In genomic region chr5:871596-872298, GRCh38 we compare ENCODE assay signal across 23 cellular contexts. TPM values are rescaled to one million over a fixed set of nuclear protein-coding genes. Genes with fewer than 3 reads are reported as not detected.
DNase-seq lines count a peak whose midpoint lies in the region; ATAC-seq, FAIRE-seq and TF ChIP-seq lines count a peak whose summit lies in the region.
"Had no signal": no experiment of that assay in that cellular context is flagged by ENCODE, and none has a peak within 500 bp of the region (broad histone marks: within the 10 kb centered on the region; RNA-seq: fewer than 3 reads in every experiment).

No MANE protein-coding gene starts in this region.

- dilution Hi-C loops in endothelial cell of umbilical vein (cut with MboI; ENCODE audit: extremely low pct_ligation_motif_present, low sequenced_read_pairs) = no loop called here

- no peak overlapping the region for H3K9ac ChIP-seq in K562 (ENCODE audit: insufficient read depth in 1 of 2, low read depth in 2 of 2, low read length in 2 of 2)
- no peak overlapping the region for H3K9ac ChIP-seq in endothelial cell of umbilical vein (replicated peaks; ENCODE audit: extremely low read depth, insufficient read depth, low read length)

- no peaks in the 10 kb centered on the region for H3K9me3 ChIP-seq in K562 (replicated peaks; ENCODE audit: control insufficient read depth, insufficient read depth, low read depth, low read length)
- no peaks in the 10 kb centered on the region for H3K9me3 ChIP-seq in endothelial cell of umbilical vein (replicated peaks; ENCODE audit: control insufficient read depth, insufficient read depth, low read length)
- H3K9me3 ChIP-seq: BE2C had no signal

- H3K4me3 ChIP-seq in K562 = no peak overlapping the region
- H3K4me3 ChIP-seq in endothelial cell of umbilical vein (replicated peaks in 1 of 3; ENCODE audit: insufficient read depth in 1 of 3, low read depth in 1 of 3, low read length in 3 of 3) = no peak overlapping the region
- H3K4me3 ChIP-seq: GM12878 had no signal

- H3K4me2 ChIP-seq in K562 (ENCODE audit: insufficient read depth, low read length) (no peak overlapping the region), endothelial cell of umbilical vein (ENCODE audit: insufficient read depth, low read length) (peak overlapping the region; percentile 35)

- H3K27ac ChIP-seq in K562 (ENCODE audit: extremely low read depth, low read depth, low read length) = no peak overlapping the region
- H3K27ac ChIP-seq in endothelial cell of umbilical vein (ENCODE audit: insufficient read depth, low read depth, low read length) = no peak overlapping the region

- ATAC-seq in K562 (no peak), HG03108 (IDR thresholded peaks at IDR 0.05; ENCODE audit: unreplicated experiment) (no peak)
- ATAC-seq: GM12878, HCT116 had no signal

- H3K36me3 Mint-ChIP-seq in nephron progenitor cell (ENCODE audit: low read depth) = peaks cover 78% of the 10 kb centered on the region

- TF ChIP-seq POLR2A in K562 (conservative IDR thresholded peaks at IDR 0.05) = no peak
- TF ChIP-seq POLR2A in endothelial cell of umbilical vein (IDR thresholded peaks at IDR 0.05; ENCODE audit: low read depth, low read length) = no peak

- BruUV-seq in K562 (replicated peaks; lab: Mats Ljungman, UMichigan) (no TSS peak), endothelial cell of umbilical vein (replicated peaks; lab: Mats Ljungman, UMichigan) (no TSS peak)

- H3K36me3 ChIP-seq in K562 (ENCODE audit: control insufficient read depth, insufficient read depth, low read length) (peaks cover 97% of the 10 kb centered on the region), endothelial cell of umbilical vein (ENCODE audit: control insufficient read depth in 2 of 2, extremely low read depth in 1 of 2, insufficient read depth in 2 of 2, low read length in 2 of 2) (peaks cover 14 to 58% of the 10 kb centered on the region in 2 experiments)

- FAIRE-seq in K562 (lab: Jason Lieb, UNC) = no peak
- FAIRE-seq in endothelial cell of umbilical vein (lab: Jason Lieb, UNC) = no peak
- FAIRE-seq: A204.1, GM12878, HTR-8/SVneo had no signal

- no peaks in the 10 kb centered on the region for H3K9me3 Mint-ChIP-seq in nephron progenitor cell
- H3K9me3 Mint-ChIP-seq: CD8-positive, alpha-beta memory T cell; HFFc6 had no signal

- intact Hi-C loops in K562 (cut with micrococcal nuclease) (no loop called here), endothelial cell of umbilical vein (cut with micrococcal nuclease) (loop anchor here (2.0 kb wide), 1 partner anchor 21 kb away; the partner anchor contains the start of genes BRD9 and TRIP13)

- H3K27me3 Mint-ChIP-seq in nephron progenitor cell (ENCODE audit: low read depth, poor library complexity) = no peaks in the 10 kb centered on the region
- H3K27me3 Mint-ChIP-seq: CD4-positive, CD25-positive, alpha-beta regulatory T cell; CD8-positive, alpha-beta memory T cell had no signal

- peak overlapping the region; percentile 94 for H3K27ac Mint-ChIP-seq in nephron progenitor cell
- H3K27ac Mint-ChIP-seq: HFFc6 had no signal

- 94% methylated on average over 26 of the region's 29 CpGs for WGBS in K562 (ENCODE audit: insufficient coverage, low coverage, missing lambda C conversion rate)

- H4K20me1 ChIP-seq in K562 (replicated peaks; ENCODE audit: control insufficient read depth, insufficient read depth, low read length) = peaks cover 9% of the 10 kb centered on the region
- H4K20me1 ChIP-seq in endothelial cell of umbilical vein (replicated peaks; ENCODE audit: control insufficient read depth, extremely low read depth, insufficient read depth, low read length) = no peaks in the 10 kb centered on the region

- H3K79me2 ChIP-seq in K562 (ENCODE audit: control insufficient read depth, insufficient read depth, low read length) (peaks cover 4% of the 10 kb centered on the region; the same call in 2 of the 3 replicates), endothelial cell of umbilical vein (ENCODE audit: control insufficient read depth, insufficient read depth, low read length) (no peaks in the 10 kb centered on the region)

- H3K9me1 ChIP-seq in K562 (ENCODE audit: control insufficient read depth, insufficient read depth, low read length) (no peaks in the 10 kb centered on the region), endothelial cell of umbilical vein (replicated peaks; ENCODE audit: control insufficient read depth, extremely low read depth, insufficient read depth, low read length) (no peaks in the 10 kb centered on the region)

- TF ChIP-seq RAD21 in K562 (CRISPR knock-in tag; conservative IDR thresholded peaks at IDR 0.05 in 1 of 2, IDR thresholded peaks at IDR 0.05 in 1 of 2) = no peak

- TF ChIP-seq CTCF in K562 (IDR thresholded peaks at IDR 0.05 in 2 of 3, conservative IDR thresholded peaks at IDR 0.05 in 1 of 3; ENCODE audit: insufficient read depth in 2 of 3, low read depth in 1 of 3, low read length in 3 of 3) = no peak
- no peak for TF ChIP-seq CTCF in endothelial cell of umbilical vein (IDR thresholded peaks at IDR 0.05; ENCODE audit: extremely low read depth in 1 of 2, insufficient read depth in 1 of 2, low read depth in 1 of 2, low read length in 2 of 2)
- TF ChIP-seq CTCF in nephron progenitor cell (IDR thresholded peaks at IDR 0.05) = no peak

- POLR2A ChIA-PET in K562 (lab: Yijun Ruan, JAX) = no interaction called here
- POLR2A ChIA-PET in endothelial cell of umbilical vein (lab: Charles Lee) = no interaction called here

- H3K4me1 ChIP-seq in K562 (replicated peaks in 1 of 2; ENCODE audit: control insufficient read depth in 2 of 2, insufficient read depth in 2 of 2, low read length in 2 of 2) (peaks cover 0 to 5% of the 10 kb centered on the region in 2 experiments; a peak in 2 of 5 replicates), endothelial cell of umbilical vein (ENCODE audit: control insufficient read depth, extremely low read depth, insufficient read depth, low read length) (peaks cover 18% of the 10 kb centered on the region)
- H3K4me1 ChIP-seq: BE2C had no signal

- in situ Hi-C loops in K562 (cut with MboI) = no loop called here

- peaks cover 15% of the 10 kb centered on the region for H3K4me1 Mint-ChIP-seq in nephron progenitor cell

- H2AFZ ChIP-seq in K562 (ENCODE audit: low read depth, low read length) (no peak overlapping the region), endothelial cell of umbilical vein (ENCODE audit: low read depth, low read length) (no peak overlapping the region)

- no peak overlapping the region for H3K4me3 Mint-ChIP-seq in nephron progenitor cell
- H3K4me3 Mint-ChIP-seq: CD4-positive, CD25-positive, alpha-beta regulatory T cell; CD8-positive, alpha-beta memory T cell; HFFc6 had no signal

- H3K27me3 ChIP-seq in K562 (ENCODE audit: control insufficient read depth in 2 of 2, insufficient read depth in 2 of 2, low read length in 2 of 2) = no peaks in the 10 kb centered on the region
- no peaks in the 10 kb centered on the region for H3K27me3 ChIP-seq in endothelial cell of umbilical vein (ENCODE audit: control insufficient read depth in 2 of 2, insufficient read depth in 2 of 2, low read length in 2 of 2)
- H3K27me3 ChIP-seq: BE2C had no signal

- CTCF ChIA-PET in K562 (lab: Yijun Ruan, JAX; ENCODE audit: low intra/inter-chr PET ratio) (no interaction called here), endothelial cell of umbilical vein (lab: Charles Lee) (interaction anchor here (1.3 to 2.2 kb wide), 2 partner anchors 9 to 202 kb away, joined by 3 to 7 read pairs; no protein-coding TSS in a partner anchor)

- no peak for TF ChIP-seq EP300 in K562 (IDR thresholded peaks at IDR 0.05; ENCODE audit: low read length)

- no peak for DNase-seq in K562 (ENCODE audit: extremely low read depth in 1 of 4, low spot score in 3 of 4)
- DNase-seq in endothelial cell of umbilical vein (ENCODE audit: low read depth, low spot score) = no peak
- no peak for DNase-seq in nephron progenitor cell
- DNase-seq in NCI-H1436 treated with DMSO at 0.1 percent for 48 hours (lab: John Stamatoyannopoulos, UW) = no peak
- DNase-seq in retina = no peak
- DNase-seq: ACHN; BE2C; C1 segment of cervical spinal cord; CD4-positive, CD25-positive, alpha-beta regulatory T cell; CD8-positive, alpha-beta memory T cell; COR-L47; DMS 273 treated with DMSO at 0.1 percent for 48 hours; DMS53; DND-41; EL; GOT3; H7; HFFc6 had no signal

RNA-seq across cellular contexts. Expression of gene BRD9, which starts 20.9 kb away (rescaled TPM):
- 217 and 274 TPM in 2 replicates for total RNA-seq in K562 (2011; cell fraction: chromatin; rRNA removed; ENCODE audit: low replicate concordance)
- 94.6 and 102 TPM in 2 replicates for total RNA-seq in K562 (2011; cell fraction: nucleolus; rRNA removed)
- total RNA-seq in K562 (2011; cell fraction: nucleoplasm; rRNA removed) = 114 and 119 TPM in 2 replicates
- 52.8 and 58.5 TPM in 2 replicates for total RNA-seq in K562 (2014; rRNA removed)
- 37.9 and 39.5 TPM in 2 replicates for total RNA-seq in K562 (2014; rRNA removed; fragmentation: Illumina TruSeq; extraction: Trizol)
- total RNA-seq in K562 (2015; rRNA removed; fragmentation: Illumina TruSeq; extraction: Trizol) = 43.1 and 44.9 TPM in 2 replicates
- 62.3 and 68.7 TPM in 2 replicates for total RNA-seq in K562 (2021)
- polyA plus RNA-seq in K562 (2011; rRNA removed) = 17.3 and 18.0 TPM in 2 replicates
- 14.1 and 18.3 TPM in 2 replicates for polyA plus RNA-seq in K562 (2011; cell fraction: cytosol; rRNA removed)
- polyA plus RNA-seq in K562 (2011; cell fraction: nucleus; rRNA removed) = 96.2 and 143 TPM in 2 replicates
- polyA plus RNA-seq in K562 (2012) = 36.5 and 41.6 TPM in 2 replicates
- 49.7 and 54.7 TPM in 2 replicates for polyA plus RNA-seq in K562 (2014; fragmentation: Illumina TruSeq; extraction: Trizol)
- polyA plus RNA-seq in K562 (2014; fragmentation: Nextera tagmentation; extraction: Ambion mirVana) = 1 to 10 TPM; 2.4 to 3.7 TPM
- 51.8 and 56.4 TPM in 2 replicates for polyA plus RNA-seq in K562 (2014; rRNA removed)
- polyA minus RNA-seq in K562 (2011; rRNA and poly(A)+ RNA removed) = 23.4 and 26.6 TPM in 2 replicates
- polyA minus RNA-seq in K562 (2011; cell fraction: cytosol; rRNA and poly(A)+ RNA removed) = 16.0 and 18.9 TPM in 2 replicates
- 54.1 and 62.2 TPM in 2 replicates for polyA minus RNA-seq in K562 (2011; cell fraction: nucleus; rRNA and poly(A)+ RNA removed)
- 58.5 and 67.6 TPM in 2 replicates for total RNA-seq in endothelial cell of umbilical vein
- 14.7 and 17.6 TPM in 2 replicates for polyA plus RNA-seq in endothelial cell of umbilical vein
- polyA plus RNA-seq in endothelial cell of umbilical vein (2011; cell fraction: cytosol; rRNA removed) = 16.4 and 17.2 TPM in 2 replicates
- 75.4 and 76.8 TPM in 2 replicates for polyA plus RNA-seq in endothelial cell of umbilical vein (2011; cell fraction: nucleus; rRNA removed)
- 32.8 and 37.0 TPM in 2 replicates for polyA plus RNA-seq in endothelial cell of umbilical vein (2012)
- polyA minus RNA-seq in endothelial cell of umbilical vein = 24.6 and 29.8 TPM in 2 replicates
- 27.5 TPM for polyA minus RNA-seq in endothelial cell of umbilical vein (2011; cell fraction: cytosol; rRNA and poly(A)+ RNA removed)
- polyA minus RNA-seq in endothelial cell of umbilical vein (2011; cell fraction: nucleus; rRNA and poly(A)+ RNA removed) = 35.2 and 41.8 TPM in 2 replicates

RNA-seq across cellular contexts. Expression of gene TRIP13, which starts 20.9 kb away (rescaled TPM):
- 80.8 and 99.7 TPM in 2 replicates for total RNA-seq in K562 (2011; cell fraction: chromatin; rRNA removed; ENCODE audit: low replicate concordance)
- total RNA-seq in K562 (2011; cell fraction: nucleolus; rRNA removed) = 42.2 and 50.7 TPM in 2 replicates
- total RNA-seq in K562 (2011; cell fraction: nucleoplasm; rRNA removed) = 38.0 and 41.1 TPM in 2 replicates
- total RNA-seq in K562 (2014; rRNA removed) = 48.2 and 68.7 TPM in 2 replicates
- 55.2 and 56.8 TPM in 2 replicates for total RNA-seq in K562 (2014; rRNA removed; fragmentation: Illumina TruSeq; extraction: Trizol)
- total RNA-seq in K562 (2015; rRNA removed; fragmentation: Illumina TruSeq; extraction: Trizol) = 45.1 and 50.8 TPM in 2 replicates
- 50.0 and 53.2 TPM in 2 replicates for total RNA-seq in K562 (2021)
- polyA plus RNA-seq in K562 (2011; rRNA removed) = 93.2 and 116 TPM in 2 replicates
- polyA plus RNA-seq in K562 (2011; cell fraction: cytosol; rRNA removed) = 35.6 and 39.2 TPM in 2 replicates
- 107 and 115 TPM in 2 replicates for polyA plus RNA-seq in K562 (2011; cell fraction: nucleus; rRNA removed)
- polyA plus RNA-seq in K562 (2012) = 39.7 and 46.2 TPM in 2 replicates
- polyA plus RNA-seq in K562 (2014; fragmentation: Illumina TruSeq; extraction: Trizol) = 62.6 and 73.0 TPM in 2 replicates
- 10 to 100 TPM; 24.1 to 28.9 TPM for polyA plus RNA-seq in K562 (2014; fragmentation: Nextera tagmentation; extraction: Ambion mirVana)
- polyA plus RNA-seq in K562 (2014; rRNA removed) = 65.2 and 73.4 TPM in 2 replicates
- 74.7 and 79.6 TPM in 2 replicates for polyA minus RNA-seq in K562 (2011; rRNA and poly(A)+ RNA removed)
- 37.0 and 47.0 TPM in 2 replicates for polyA minus RNA-seq in K562 (2011; cell fraction: cytosol; rRNA and poly(A)+ RNA removed)
- polyA minus RNA-seq in K562 (2011; cell fraction: nucleus; rRNA and poly(A)+ RNA removed) = 20.7 and 35.1 TPM in 2 replicates
- total RNA-seq in endothelial cell of umbilical vein = 32.9 and 39.0 TPM in 2 replicates
- 14.9 and 17.4 TPM in 2 replicates for polyA plus RNA-seq in endothelial cell of umbilical vein
- polyA plus RNA-seq in endothelial cell of umbilical vein (2011; cell fraction: cytosol; rRNA removed) = 24.9 and 27.5 TPM in 2 replicates
- 22.6 and 26.0 TPM in 2 replicates for polyA plus RNA-seq in endothelial cell of umbilical vein (2011; cell fraction: nucleus; rRNA removed)
- 15.6 and 37.0 TPM in 2 replicates for polyA plus RNA-seq in endothelial cell of umbilical vein (2012)
- polyA minus RNA-seq in endothelial cell of umbilical vein = 20.8 and 24.2 TPM in 2 replicates
- 51.3 TPM for polyA minus RNA-seq in endothelial cell of umbilical vein (2011; cell fraction: cytosol; rRNA and poly(A)+ RNA removed)
- polyA minus RNA-seq in endothelial cell of umbilical vein (2011; cell fraction: nucleus; rRNA and poly(A)+ RNA removed) = 8.2 and 13.0 TPM in 2 replicates

RNA-seq across cellular contexts. Expression of gene ZDHHC11, which starts 21.0 kb away (rescaled TPM):
- 13.2 and 31.1 TPM in 2 replicates for total RNA-seq in K562 (2011; cell fraction: chromatin; rRNA removed; ENCODE audit: low replicate concordance)
- total RNA-seq in K562 (2011; cell fraction: nucleolus; rRNA removed) = 14.7 and 17.7 TPM in 2 replicates
- 11.8 and 18.1 TPM in 2 replicates for total RNA-seq in K562 (2011; cell fraction: nucleoplasm; rRNA removed)
- total RNA-seq in K562 (2014; rRNA removed) (0.20 and 1.5 TPM in 2 replicates), K562 (2014; rRNA removed; fragmentation: Illumina TruSeq; extraction: Trizol) (0.40 and 0.45 TPM in 2 replicates), K562 (2015; rRNA removed; fragmentation: Illumina TruSeq; extraction: Trizol) (0.29 and 0.30 TPM in 2 replicates), K562 (2021) (2.2 and 2.3 TPM in 2 replicates), endothelial cell of umbilical vein (2.1 and 4.4 TPM in 2 replicates)
- polyA plus RNA-seq in K562 (2011; rRNA removed) (0.99 and 1.2 TPM in 2 replicates), K562 (2014; fragmentation: Illumina TruSeq; extraction: Trizol) (0.52 and 1.4 TPM in 2 replicates), K562 (2014; fragmentation: Nextera tagmentation; extraction: Ambion mirVana) (under 1 TPM; 0.07 to 0.21 TPM), K562 (2014; rRNA removed) (0.97 and 1.4 TPM in 2 replicates), endothelial cell of umbilical vein (0.35 and 1.3 TPM in 2 replicates)
- 0.52 and 1.3 TPM in 2 replicates for polyA plus RNA-seq in K562 (2011; cell fraction: cytosol; rRNA removed)
- 6.0 and 14.9 TPM in 2 replicates for polyA plus RNA-seq in K562 (2011; cell fraction: nucleus; rRNA removed)
- polyA plus RNA-seq in K562 (2012) = 1.5 and 6.1 TPM in 2 replicates
- 0.81 and 1.1 TPM in 2 replicates for polyA minus RNA-seq in K562 (2011; rRNA and poly(A)+ RNA removed)
- 1.3 and 1.4 TPM in 2 replicates for polyA minus RNA-seq in K562 (2011; cell fraction: cytosol; rRNA and poly(A)+ RNA removed)
- 2.3 and 4.4 TPM in 2 replicates for polyA minus RNA-seq in K562 (2011; cell fraction: nucleus; rRNA and poly(A)+ RNA removed)
- 0.22 and 0.41 TPM in 2 replicates for polyA plus RNA-seq in endothelial cell of umbilical vein (2011; cell fraction: cytosol; rRNA removed)
- 6.3 and 6.5 TPM in 2 replicates for polyA plus RNA-seq in endothelial cell of umbilical vein (2011; cell fraction: nucleus; rRNA removed)
- 2.8 and 3.3 TPM in 2 replicates for polyA plus RNA-seq in endothelial cell of umbilical vein (2012)
- polyA minus RNA-seq in endothelial cell of umbilical vein = 0.87 and 1.3 TPM in 2 replicates
- 22.1 TPM for polyA minus RNA-seq in endothelial cell of umbilical vein (2011; cell fraction: cytosol; rRNA and poly(A)+ RNA removed)
- 3.6 and 4.3 TPM in 2 replicates for polyA minus RNA-seq in endothelial cell of umbilical vein (2011; cell fraction: nucleus; rRNA and poly(A)+ RNA removed)
- polyA plus RNA-seq: CD4-positive, CD25-positive, alpha-beta regulatory T cell; CD8-positive, alpha-beta memory T cell had no signal
